13 cellular contexts compared by ENCODE assay signal in genomic region chr5:173825215-173825865, GRCh38.
DNase-seq lines count a peak whose midpoint lies in the region; ATAC-seq and TF ChIP-seq lines count a peak whose summit lies in the region.
"Had no signal": no experiment of that assay in that cellular context is flagged by ENCODE, and none has a peak within 500 bp of the region (broad histone marks: within the 10 kb centered on the region; RNA-seq: fewer than 3 reads in every experiment).

No MANE protein-coding gene starts in this region.

- H3K4me3 ChIP-seq in skeletal muscle tissue (ENCODE audit: low read length in 3 of 3) = no peak overlapping the region

- peaks cover 35% of the 10 kb centered on the region for H3K4me1 Mint-ChIP-seq in chondrocyte (ENCODE audit: low read depth)

- no peaks in the 10 kb centered on the region for H3K27me3 Mint-ChIP-seq in chondrocyte (ENCODE audit: low read depth)
- H3K27me3 Mint-ChIP-seq: activated naive CD4-positive, alpha-beta T cell treated with anti-CD3 and anti-CD28 coated beads, Interleukin-2, amount 50 U/mL, for 24 hours had no signal

- peaks cover 8% of the 10 kb centered on the region for H3K9me3 Mint-ChIP-seq in chondrocyte (ENCODE audit: low read depth)

- H3K9ac ChIP-seq in skeletal muscle tissue (ENCODE audit: low read depth in 1 of 3, low read length in 3 of 3) = peak overlapping the region in 1 of 3 donors; percentile 27

- H3K36me3 Mint-ChIP-seq in chondrocyte (ENCODE audit: low read depth) = peaks cover 2% of the 10 kb centered on the region
- H3K36me3 Mint-ChIP-seq: activated naive CD4-positive, alpha-beta T cell treated with anti-CD3 and anti-CD28 coated beads, Interleukin-2, amount 50 U/mL, for 24 hours had no signal

- no peak for TF ChIP-seq CTCF in chondrocyte (IDR thresholded peaks at IDR 0.05)

- peaks cover 12 to 22% (median 19%) of the 10 kb centered on the region in 3 donors for H3K4me1 ChIP-seq in skeletal muscle tissue (ENCODE audit: control insufficient read depth in 3 of 3, insufficient read depth in 3 of 3, low read length in 3 of 3)

- no peak for ATAC-seq in HG03108 (IDR thresholded peaks at IDR 0.05; ENCODE audit: unreplicated experiment)
- ATAC-seq: effector memory CD8-positive, alpha-beta T cell had no signal

- H3K36me3 ChIP-seq in skeletal muscle tissue (ENCODE audit: control insufficient read depth in 3 of 3, insufficient read depth in 3 of 3, low read length in 3 of 3) = no peaks in the 10 kb centered on the region

- no peak overlapping the region for H3K4me3 Mint-ChIP-seq in chondrocyte (ENCODE audit: unreplicated experiment)
- H3K4me3 Mint-ChIP-seq: activated naive CD4-positive, alpha-beta T cell treated with anti-CD3 and anti-CD28 coated beads, Interleukin-2, amount 50 U/mL, for 24 hours; effector memory CD8-positive, alpha-beta T cell had no signal

- no peak overlapping the region for H3K27ac Mint-ChIP-seq in chondrocyte (ENCODE audit: unreplicated experiment)
- H3K27ac Mint-ChIP-seq: activated naive CD4-positive, alpha-beta T cell treated with anti-CD3 and anti-CD28 coated beads, Interleukin-2, amount 50 U/mL, for 24 hours; effector memory CD8-positive, alpha-beta T cell had no signal

- H3K27ac ChIP-seq in skeletal muscle tissue (ENCODE audit: low read depth, low read length) = peak overlapping the region; percentile 42
- H3K27ac ChIP-seq: HL-60 had no signal

- DNase-seq in H4 (ENCODE audit: low spot score) = peak; percentile 70
- DNase-seq in amniotic epithelial cell (ENCODE audit: low read depth) = peak; percentile 95
- peak; percentile 80 for DNase-seq in kidney glomerular epithelial cell (lab: John Stamatoyannopoulos, UW)
- DNase-seq in chondrocyte (ENCODE audit: low spot score) = no peak
- DNase-seq in NCI-H2171 treated with DMSO at 0.1 percent for 48 hours (lab: John Stamatoyannopoulos, UW) = no peak
- DNase-seq in GF-D8 (lab: John Stamatoyannopoulos, UW) = no peak
- DNase-seq: effector memory CD8-positive, alpha-beta T cell; NCI-H1048; stimulated activated CD4-positive, alpha-beta T cell treated with anti-CD3 and anti-CD28 coated beads, Interleukin-15, amount 100 ng/mL, for 24 hours had no signal

- no peaks in the 10 kb centered on the region for H3K27me3 ChIP-seq in skeletal muscle tissue (ENCODE audit: control insufficient read depth in 3 of 3, insufficient read depth in 3 of 3, low read length in 3 of 3)

- H3K9me3 ChIP-seq in skeletal muscle tissue (ENCODE audit: control insufficient read depth in 3 of 3, low read length in 3 of 3) = no peaks in the 10 kb centered on the region

Comparison
In these comparisons a context has a peak if more than half of its experiments do, and no peak if none do; other contexts are left out.
1. DNase-seq: peak in H4 (single experiment), amniotic epithelial cell (single experiment) and kidney glomerular epithelial cell (single experiment); none in chondrocyte (single experiment), NCI-H2171 treated with DMSO at 0.1 percent for 48 hours (single experiment) and GF-D8 (single experiment).